ENCODE assay signal across 2 cellular contexts in the genomic region with DNA sequence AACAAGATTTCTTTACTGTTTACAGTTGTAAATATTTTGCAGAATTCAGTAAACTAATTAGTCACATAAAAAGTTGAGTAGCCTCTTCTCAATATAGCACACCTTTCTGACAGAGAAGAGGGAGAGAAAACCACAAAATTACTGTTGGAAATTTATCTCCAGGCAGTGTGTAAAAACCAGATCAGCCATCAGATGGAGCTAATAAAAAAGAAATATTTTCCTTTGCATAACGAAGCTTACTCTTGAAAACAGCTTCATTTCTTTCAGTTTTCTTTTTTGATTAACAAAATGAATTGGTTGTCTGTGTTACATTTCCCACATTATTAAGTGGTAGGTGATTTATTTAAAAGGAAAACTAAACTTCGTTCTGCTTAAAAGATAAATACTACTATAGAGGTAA.
TF ChIP-seq lines count a peak whose summit lies in the region.

No MANE protein-coding gene starts in this region.

TF ChIP-seq in Ishikawa, 13 proteins besides CTCF, POLR2A, EP300 and RAD21:
- TF ChIP-seq, protein P1, sequence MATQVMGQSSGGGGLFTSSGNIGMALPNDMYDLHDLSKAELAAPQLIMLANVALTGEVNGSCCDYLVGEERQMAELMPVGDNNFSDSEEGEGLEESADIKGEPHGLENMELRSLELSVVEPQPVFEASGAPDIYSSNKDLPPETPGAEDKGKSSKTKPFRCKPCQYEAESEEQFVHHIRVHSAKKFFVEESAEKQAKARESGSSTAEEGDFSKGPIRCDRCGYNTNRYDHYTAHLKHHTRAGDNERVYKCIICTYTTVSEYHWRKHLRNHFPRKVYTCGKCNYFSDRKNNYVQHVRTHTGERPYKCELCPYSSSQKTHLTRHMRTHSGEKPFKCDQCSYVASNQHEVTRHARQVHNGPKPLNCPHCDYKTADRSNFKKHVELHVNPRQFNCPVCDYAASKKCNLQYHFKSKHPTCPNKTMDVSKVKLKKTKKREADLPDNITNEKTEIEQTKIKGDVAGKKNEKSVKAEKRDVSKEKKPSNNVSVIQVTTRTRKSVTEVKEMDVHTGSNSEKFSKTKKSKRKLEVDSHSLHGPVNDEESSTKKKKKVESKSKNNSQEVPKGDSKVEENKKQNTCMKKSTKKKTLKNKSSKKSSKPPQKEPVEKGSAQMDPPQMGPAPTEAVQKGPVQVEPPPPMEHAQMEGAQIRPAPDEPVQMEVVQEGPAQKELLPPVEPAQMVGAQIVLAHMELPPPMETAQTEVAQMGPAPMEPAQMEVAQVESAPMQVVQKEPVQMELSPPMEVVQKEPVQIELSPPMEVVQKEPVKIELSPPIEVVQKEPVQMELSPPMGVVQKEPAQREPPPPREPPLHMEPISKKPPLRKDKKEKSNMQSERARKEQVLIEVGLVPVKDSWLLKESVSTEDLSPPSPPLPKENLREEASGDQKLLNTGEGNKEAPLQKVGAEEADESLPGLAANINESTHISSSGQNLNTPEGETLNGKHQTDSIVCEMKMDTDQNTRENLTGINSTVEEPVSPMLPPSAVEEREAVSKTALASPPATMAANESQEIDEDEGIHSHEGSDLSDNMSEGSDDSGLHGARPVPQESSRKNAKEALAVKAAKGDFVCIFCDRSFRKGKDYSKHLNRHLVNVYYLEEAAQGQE (IDR thresholded peaks at IDR 0.05; ENCODE audit: low read depth) = no peak
- TF ChIP-seq FOXM1 (IDR thresholded peaks at IDR 0.05; ENCODE audit: borderline replicate concordance, low read depth) (no peak), CEBPB (IDR thresholded peaks at IDR 0.05) (no peak), CREB1 (IDR thresholded peaks at IDR 0.05; ENCODE audit: low read depth) (no peak), EGR1 (IDR thresholded peaks at IDR 0.05) (no peak), TEAD4 (IDR thresholded peaks at IDR 0.05) (no peak), TCF12 (IDR thresholded peaks at IDR 0.05; ENCODE audit: low read depth) (no peak), MAX (IDR thresholded peaks at IDR 0.05) (no peak), ZBTB7A (IDR thresholded peaks at IDR 0.05; ENCODE audit: low read depth) (no peak)

TF ChIP-seq in HepG2, 621 proteins besides CTCF, POLR2A, EP300 and RAD21 (continued from another document):
- TF ChIP-seq ZNF207 (IDR thresholded peaks at IDR 0.05; ENCODE audit: borderline replicate concordance) (no peak), ZNF205 (CRISPR knock-in tag; IDR thresholded peaks at IDR 0.05) (no peak), MEIS2 (CRISPR knock-in tag; IDR thresholded peaks at IDR 0.05) (no peak), ASH2L (IDR thresholded peaks at IDR 0.05; ENCODE audit: insufficient read length, low read depth, low read length) (no peak), BORCS8-MEF2B (CRISPR knock-in tag; IDR thresholded peaks at IDR 0.05) (no peak), ZNF607 (CRISPR knock-in tag; IDR thresholded peaks at IDR 0.05; ENCODE audit: borderline replicate concordance) (no peak), ZSCAN25 (CRISPR knock-in tag; IDR thresholded peaks at IDR 0.05) (no peak), NAIF1 (CRISPR knock-in tag; IDR thresholded peaks at IDR 0.05; ENCODE audit: borderline replicate concordance) (no peak), ZNF782 (CRISPR knock-in tag; IDR thresholded peaks at IDR 0.05; ENCODE audit: borderline replicate concordance) (no peak), ZNF883 (CRISPR knock-in tag; IDR thresholded peaks at IDR 0.05; ENCODE audit: not compliant biosample characterization) (no peak), ZNF530 (CRISPR knock-in tag; IDR thresholded peaks at IDR 0.05; ENCODE audit: low read depth) (no peak), MIER2 (CRISPR knock-in tag; IDR thresholded peaks at IDR 0.05) (no peak), RORA (CRISPR knock-in tag; IDR thresholded peaks at IDR 0.05) (no peak), BCL6 (CRISPR knock-in tag; IDR thresholded peaks at IDR 0.05) (no peak), BRF2 (CRISPR knock-in tag; IDR thresholded peaks at IDR 0.05) (no peak), ATF7-NPFF (CRISPR knock-in tag; IDR thresholded peaks at IDR 0.05; ENCODE audit: low read depth) (no peak), PRMT3 (CRISPR knock-in tag; IDR thresholded peaks at IDR 0.05; ENCODE audit: borderline replicate concordance, low read depth) (no peak), PHF20 (CRISPR knock-in tag; IDR thresholded peaks at IDR 0.05) (no peak), ZNF33A (CRISPR knock-in tag; IDR thresholded peaks at IDR 0.05; ENCODE audit: borderline replicate concordance) (0 out of 2 replicates have a peak, but pooled peaks have one; percentile 38), MAZ (IDR thresholded peaks at IDR 0.05; ENCODE audit: borderline replicate concordance, low read depth, low read length) (no peak), MAZ (CRISPR knock-in tag; IDR thresholded peaks at IDR 0.05; ENCODE audit: low read depth) (no peak), ZBTB25 (CRISPR knock-in tag; IDR thresholded peaks at IDR 0.05) (0 out of 2 replicates have a peak, but pooled peaks have one; percentile 46), RXRA (CRISPR knock-in tag; IDR thresholded peaks at IDR 0.05) (no peak), ATF7 (IDR thresholded peaks at IDR 0.05) (no peak), ATF7 (CRISPR knock-in tag; IDR thresholded peaks at IDR 0.05) (no peak), STAT5B (CRISPR knock-in tag; IDR thresholded peaks at IDR 0.05) (no peak), ZSCAN20 (CRISPR knock-in tag; IDR thresholded peaks at IDR 0.05; ENCODE audit: borderline replicate concordance) (no peak), SMAD9 (CRISPR knock-in tag; IDR thresholded peaks at IDR 0.05) (no peak), STAG1 (CRISPR knock-in tag; IDR thresholded peaks at IDR 0.05) (peak; percentile 81), SP2 (CRISPR knock-in tag; IDR thresholded peaks at IDR 0.05) (no peak), HMGXB3 (CRISPR knock-in tag; IDR thresholded peaks at IDR 0.05; ENCODE audit: borderline replicate concordance) (no peak)
- TF ChIP-seq, protein P2, sequence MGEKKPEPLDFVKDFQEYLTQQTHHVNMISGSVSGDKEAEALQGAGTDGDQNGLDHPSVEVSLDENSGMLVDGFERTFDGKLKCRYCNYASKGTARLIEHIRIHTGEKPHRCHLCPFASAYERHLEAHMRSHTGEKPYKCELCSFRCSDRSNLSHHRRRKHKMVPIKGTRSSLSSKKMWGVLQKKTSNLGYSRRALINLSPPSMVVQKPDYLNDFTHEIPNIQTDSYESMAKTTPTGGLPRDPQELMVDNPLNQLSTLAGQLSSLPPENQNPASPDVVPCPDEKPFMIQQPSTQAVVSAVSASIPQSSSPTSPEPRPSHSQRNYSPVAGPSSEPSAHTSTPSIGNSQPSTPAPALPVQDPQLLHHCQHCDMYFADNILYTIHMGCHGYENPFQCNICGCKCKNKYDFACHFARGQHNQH (CRISPR knock-in tag; IDR thresholded peaks at IDR 0.05) = no peak
- TF ChIP-seq, protein P3, sequence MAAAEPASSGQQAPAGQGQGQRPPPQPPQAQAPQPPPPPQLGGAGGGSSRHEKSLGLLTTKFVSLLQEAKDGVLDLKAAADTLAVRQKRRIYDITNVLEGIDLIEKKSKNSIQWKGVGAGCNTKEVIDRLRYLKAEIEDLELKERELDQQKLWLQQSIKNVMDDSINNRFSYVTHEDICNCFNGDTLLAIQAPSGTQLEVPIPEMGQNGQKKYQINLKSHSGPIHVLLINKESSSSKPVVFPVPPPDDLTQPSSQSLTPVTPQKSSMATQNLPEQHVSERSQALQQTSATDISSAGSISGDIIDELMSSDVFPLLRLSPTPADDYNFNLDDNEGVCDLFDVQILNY (CRISPR knock-in tag; conservative IDR thresholded peaks at IDR 0.05) = no peak
- TF ChIP-seq, protein P4, sequence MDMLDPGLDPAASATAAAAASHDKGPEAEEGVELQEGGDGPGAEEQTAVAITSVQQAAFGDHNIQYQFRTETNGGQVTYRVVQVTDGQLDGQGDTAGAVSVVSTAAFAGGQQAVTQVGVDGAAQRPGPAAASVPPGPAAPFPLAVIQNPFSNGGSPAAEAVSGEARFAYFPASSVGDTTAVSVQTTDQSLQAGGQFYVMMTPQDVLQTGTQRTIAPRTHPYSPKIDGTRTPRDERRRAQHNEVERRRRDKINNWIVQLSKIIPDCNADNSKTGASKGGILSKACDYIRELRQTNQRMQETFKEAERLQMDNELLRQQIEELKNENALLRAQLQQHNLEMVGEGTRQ (IDR thresholded peaks at IDR 0.05; ENCODE audit: low read depth, low read length) = no peak
- TF ChIP-seq, protein P4 (CRISPR knock-in tag; IDR thresholded peaks at IDR 0.05; ENCODE audit: borderline replicate concordance) = no peak
